ENCODE assay signal across 1 cellular context in the genomic region with DNA sequence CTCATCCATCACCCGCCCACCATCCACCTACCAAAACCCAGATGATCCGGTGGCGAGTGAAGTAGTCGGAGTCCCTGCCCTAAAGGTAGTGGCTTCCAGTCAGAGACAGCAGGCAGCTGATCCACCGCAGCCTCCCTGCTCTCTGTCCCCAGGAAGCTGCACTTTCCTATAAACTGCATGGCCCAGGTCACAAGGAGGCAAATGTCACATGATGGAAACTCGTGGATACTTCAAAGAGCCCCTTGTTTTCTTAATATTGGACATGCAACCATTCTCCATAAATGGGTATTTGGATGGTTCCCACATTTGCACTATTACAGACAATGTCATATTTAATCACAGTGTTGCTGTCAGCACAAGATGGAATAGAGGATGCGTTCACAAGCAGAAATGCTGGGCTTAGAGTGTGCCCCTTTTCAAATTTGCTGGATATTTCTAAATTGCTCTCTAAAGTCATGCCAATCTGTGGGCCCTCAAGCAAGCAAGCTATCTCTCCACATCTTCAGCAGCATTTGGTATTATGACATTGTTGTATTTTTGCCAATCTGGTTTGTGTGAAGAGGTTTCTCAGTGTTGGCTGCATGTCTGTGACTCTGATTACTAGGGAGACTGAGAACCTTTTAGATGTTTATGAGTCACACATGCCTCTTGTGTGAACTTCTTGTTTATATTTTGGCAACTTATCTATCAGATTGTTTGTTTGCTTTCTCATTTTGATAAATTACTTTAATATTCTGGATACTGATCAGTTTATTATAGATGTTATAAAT.
A peak's percentile ranks its signal among the peaks of the same experiment; 100 is the strongest.
TF ChIP-seq lines count a peak whose summit lies in the region.

No MANE protein-coding gene starts in this region.

TF ChIP-seq in SK-N-SH, 30 proteins besides CTCF, POLR2A, EP300 and RAD21 (continued from another document):
- TF ChIP-seq, protein P1, sequence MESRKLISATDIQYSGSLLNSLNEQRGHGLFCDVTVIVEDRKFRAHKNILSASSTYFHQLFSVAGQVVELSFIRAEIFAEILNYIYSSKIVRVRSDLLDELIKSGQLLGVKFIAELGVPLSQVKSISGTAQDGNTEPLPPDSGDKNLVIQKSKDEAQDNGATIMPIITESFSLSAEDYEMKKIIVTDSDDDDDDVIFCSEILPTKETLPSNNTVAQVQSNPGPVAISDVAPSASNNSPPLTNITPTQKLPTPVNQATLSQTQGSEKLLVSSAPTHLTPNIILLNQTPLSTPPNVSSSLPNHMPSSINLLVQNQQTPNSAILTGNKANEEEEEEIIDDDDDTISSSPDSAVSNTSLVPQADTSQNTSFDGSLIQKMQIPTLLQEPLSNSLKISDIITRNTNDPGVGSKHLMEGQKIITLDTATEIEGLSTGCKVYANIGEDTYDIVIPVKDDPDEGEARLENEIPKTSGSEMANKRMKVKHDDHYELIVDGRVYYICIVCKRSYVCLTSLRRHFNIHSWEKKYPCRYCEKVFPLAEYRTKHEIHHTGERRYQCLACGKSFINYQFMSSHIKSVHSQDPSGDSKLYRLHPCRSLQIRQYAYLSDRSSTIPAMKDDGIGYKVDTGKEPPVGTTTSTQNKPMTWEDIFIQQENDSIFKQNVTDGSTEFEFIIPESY (IDR thresholded peaks at IDR 0.05; ENCODE audit: borderline replicate concordance, low read depth): no peak
- TF ChIP-seq, protein P2, sequence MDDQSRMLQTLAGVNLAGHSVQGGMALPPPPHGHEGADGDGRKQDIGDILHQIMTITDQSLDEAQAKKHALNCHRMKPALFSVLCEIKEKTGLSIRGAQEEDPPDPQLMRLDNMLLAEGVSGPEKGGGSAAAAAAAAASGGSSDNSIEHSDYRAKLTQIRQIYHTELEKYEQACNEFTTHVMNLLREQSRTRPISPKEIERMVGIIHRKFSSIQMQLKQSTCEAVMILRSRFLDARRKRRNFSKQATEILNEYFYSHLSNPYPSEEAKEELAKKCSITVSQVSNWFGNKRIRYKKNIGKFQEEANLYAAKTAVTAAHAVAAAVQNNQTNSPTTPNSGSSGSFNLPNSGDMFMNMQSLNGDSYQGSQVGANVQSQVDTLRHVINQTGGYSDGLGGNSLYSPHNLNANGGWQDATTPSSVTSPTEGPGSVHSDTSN (IDR thresholded peaks at IDR 0.05): peak; percentile 57
- TF ChIP-seq JUND (IDR thresholded peaks at IDR 0.05) (peak; percentile 31; the same call in 1 of the 2 replicates), RCOR1 (IDR thresholded peaks at IDR 0.05; ENCODE audit: low read length) (peak; percentile 28; the same call in 1 of the 2 replicates), FOSL2 (IDR thresholded peaks at IDR 0.05; ENCODE audit: borderline replicate concordance, low read depth) (peak; percentile 48; the same call in 1 of the 2 replicates), NFIC (IDR thresholded peaks at IDR 0.05; ENCODE audit: borderline replicate concordance) (peak; percentile 73), YY1 (IDR thresholded peaks at IDR 0.05; ENCODE audit: low read depth) (no peak), RXRA (IDR thresholded peaks at IDR 0.05; ENCODE audit: borderline replicate concordance, low read depth) (peak; percentile 54; the same call in 1 of the 2 replicates), FOXJ3 (CRISPR knock-in tag; IDR thresholded peaks at IDR 0.05) (no peak)
